ENCODE assay signal across 2 cellular contexts in genomic region chr18:21557607-21558253, GRCh38.
TF ChIP-seq lines count a peak whose summit lies in the region.

No MANE protein-coding gene starts in this region.

TF ChIP-seq in H1, 55 proteins besides CTCF, POLR2A, EP300 and RAD21:
- TF ChIP-seq CREB1 (IDR thresholded peaks at IDR 0.05) (no peak), CEBPB (IDR thresholded peaks at IDR 0.05; ENCODE audit: low read depth, low read length) (peak; percentile 62; the same call in 1 of the 2 replicates), RFX5 (IDR thresholded peaks at IDR 0.05; ENCODE audit: borderline replicate concordance, low read depth, low read length) (no peak), POU5F1 (IDR thresholded peaks at IDR 0.05; ENCODE audit: low read depth, low read length) (no peak)
TF ChIP-seq in H1: peak in this region for 1.

TF ChIP-seq in liver, 16 proteins besides CTCF, POLR2A, EP300 and RAD21:
- TF ChIP-seq GABPA (IDR thresholded peaks at IDR 0.05 in 1 of 2, conservative IDR thresholded peaks at IDR 0.05 in 1 of 2) (no peak), YY1 (IDR thresholded peaks at IDR 0.05) (peak; percentile 42), REST (IDR thresholded peaks at IDR 0.05) (peak; percentile 21), HNF4G (IDR thresholded peaks at IDR 0.05) (no peak), SP1 (IDR thresholded peaks at IDR 0.05) (no peak), RXRA (IDR thresholded peaks at IDR 0.05) (peak in 1 of 2 donors; percentile 34), TAF1 (conservative IDR thresholded peaks at IDR 0.05) (no peak), HNF4A (conservative IDR thresholded peaks at IDR 0.05) (peak; percentile 31 to 42), FOXA2 (IDR thresholded peaks at IDR 0.05) (no peak), FOXA1 (IDR thresholded peaks at IDR 0.05) (no peak), EGR1 (IDR thresholded peaks at IDR 0.05; ENCODE audit: low read depth in 2 of 2) (no peak), JUND (IDR thresholded peaks at IDR 0.05) (no peak), NR2F2 (IDR thresholded peaks at IDR 0.05) (no peak)
- TF ChIP-seq, protein P1, sequence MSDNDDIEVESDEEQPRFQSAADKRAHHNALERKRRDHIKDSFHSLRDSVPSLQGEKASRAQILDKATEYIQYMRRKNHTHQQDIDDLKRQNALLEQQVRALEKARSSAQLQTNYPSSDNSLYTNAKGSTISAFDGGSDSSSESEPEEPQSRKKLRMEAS (IDR thresholded peaks at IDR 0.05), result peak; percentile 66
- TF ChIP-seq, protein P2, sequence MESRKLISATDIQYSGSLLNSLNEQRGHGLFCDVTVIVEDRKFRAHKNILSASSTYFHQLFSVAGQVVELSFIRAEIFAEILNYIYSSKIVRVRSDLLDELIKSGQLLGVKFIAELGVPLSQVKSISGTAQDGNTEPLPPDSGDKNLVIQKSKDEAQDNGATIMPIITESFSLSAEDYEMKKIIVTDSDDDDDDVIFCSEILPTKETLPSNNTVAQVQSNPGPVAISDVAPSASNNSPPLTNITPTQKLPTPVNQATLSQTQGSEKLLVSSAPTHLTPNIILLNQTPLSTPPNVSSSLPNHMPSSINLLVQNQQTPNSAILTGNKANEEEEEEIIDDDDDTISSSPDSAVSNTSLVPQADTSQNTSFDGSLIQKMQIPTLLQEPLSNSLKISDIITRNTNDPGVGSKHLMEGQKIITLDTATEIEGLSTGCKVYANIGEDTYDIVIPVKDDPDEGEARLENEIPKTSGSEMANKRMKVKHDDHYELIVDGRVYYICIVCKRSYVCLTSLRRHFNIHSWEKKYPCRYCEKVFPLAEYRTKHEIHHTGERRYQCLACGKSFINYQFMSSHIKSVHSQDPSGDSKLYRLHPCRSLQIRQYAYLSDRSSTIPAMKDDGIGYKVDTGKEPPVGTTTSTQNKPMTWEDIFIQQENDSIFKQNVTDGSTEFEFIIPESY (IDR thresholded peaks at IDR 0.05), result no peak
- TF ChIP-seq, protein P3, sequence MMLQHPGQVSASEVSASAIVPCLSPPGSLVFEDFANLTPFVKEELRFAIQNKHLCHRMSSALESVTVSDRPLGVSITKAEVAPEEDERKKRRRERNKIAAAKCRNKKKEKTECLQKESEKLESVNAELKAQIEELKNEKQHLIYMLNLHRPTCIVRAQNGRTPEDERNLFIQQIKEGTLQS (IDR thresholded peaks at IDR 0.05), result peak; percentile 80
